Comparison of ENCODE assay signal across 8 cellular contexts in genomic region chr2:37586663-37587409, GRCh38.
DNase-seq lines count a peak whose midpoint lies in the region; ATAC-seq and TF ChIP-seq lines count a peak whose summit lies in the region.

No MANE protein-coding gene starts in this region.

- TF ChIP-seq POLR2A in gastroesophageal sphincter (IDR thresholded peaks at IDR 0.05) (no peak), suprapubic skin (IDR thresholded peaks at IDR 0.05) (no peak), adrenal gland (IDR thresholded peaks at IDR 0.05) (no peak)

- intact Hi-C loops in activated CD8-positive, alpha-beta T cell treated with anti-CD3 and anti-CD28 coated beads for 36 hours (cut with micrococcal nuclease): loop anchor here (5.0 kb wide), 1 partner anchor 50 kb away; no protein-coding TSS in a partner anchor
- intact Hi-C loops in posterior vena cava (cut with DNase I) (loop anchor here in 1 of 2 donors (10.0 kb wide), 1 partner anchor 78 kb away; no protein-coding TSS in a partner anchor), adrenal gland (cut with DNase I) (no loop called here)

- no peak for DNase-seq in T-helper 2 cell treated with Interferon-gamma antibody and Interleukin-4, amounts not matched to agents 5 μg/mL and 100 μg/mL, for 36 hours (ENCODE audit: low spot score)
- DNase-seq in T-helper 2 cell (no peak), suprapubic skin (ENCODE audit: low spot score in 2 of 2) (no peak), posterior vena cava (ENCODE audit: low spot score) (no peak), adrenal gland (no peak)
- DNase-seq in activated CD8-positive, alpha-beta T cell treated with anti-CD3 and anti-CD28 coated beads for 36 hours: no peak

- H3K27ac Mint-ChIP-seq in T-helper 2 cell treated with Interferon-gamma antibody and Interleukin-4, amounts not matched to agents 5 μg/mL and 100 μg/mL, for 36 hours: peak overlapping the region; percentile 68
- peak overlapping the region; percentile 85 for H3K27ac Mint-ChIP-seq in activated CD8-positive, alpha-beta T cell treated with anti-CD3 and anti-CD28 coated beads for 36 hours

- H3K9me3 ChIP-seq in gastroesophageal sphincter (no peaks in the 10 kb centered on the region), suprapubic skin (no peaks in the 10 kb centered on the region), adrenal gland (replicated peaks in 1 of 3) (no peaks in the 10 kb centered on the region)

- H3K27ac ChIP-seq in gastroesophageal sphincter (peak overlapping the region; percentile 34 to 62 (median 55)), suprapubic skin (peak overlapping the region; percentile 70), adrenal gland (peak overlapping the region in 2 of 5 donors; percentile 10 to 83)

- POLR2A ChIA-PET in activated CD8-positive, alpha-beta T cell treated with anti-CD3 and anti-CD28 coated beads for 36 hours (lab: Charles Lee): interaction anchor here (0.9 to 5.3 kb wide), 5 partner anchors 13 to 70 kb away, joined by 3 to 28 read pairs (median 4); no protein-coding TSS in a partner anchor

- TF ChIP-seq EP300 in gastroesophageal sphincter (IDR thresholded peaks at IDR 0.05) (no peak), suprapubic skin (IDR thresholded peaks at IDR 0.05) (no peak)

- peak overlapping the region; percentile 66 for H3K4me3 Mint-ChIP-seq in T-helper 2 cell treated with Interferon-gamma antibody and Interleukin-4, amounts not matched to agents 5 μg/mL and 100 μg/mL, for 36 hours
- peak overlapping the region; percentile 40 for H3K4me3 Mint-ChIP-seq in activated CD8-positive, alpha-beta T cell treated with anti-CD3 and anti-CD28 coated beads for 36 hours

- no peaks in the 10 kb centered on the region for H3K36me3 Mint-ChIP-seq in T-helper 2 cell treated with Interferon-gamma antibody and Interleukin-4, amounts not matched to agents 5 μg/mL and 100 μg/mL, for 36 hours (ENCODE audit: low read depth)
- H3K36me3 Mint-ChIP-seq in activated CD8-positive, alpha-beta T cell treated with anti-CD3 and anti-CD28 coated beads for 36 hours (ENCODE audit: low read depth): no peaks in the 10 kb centered on the region

- peaks cover 73% of the 10 kb centered on the region for H3K4me1 Mint-ChIP-seq in T-helper 2 cell treated with Interferon-gamma antibody and Interleukin-4, amounts not matched to agents 5 μg/mL and 100 μg/mL, for 36 hours (ENCODE audit: low read depth)
- H3K4me1 Mint-ChIP-seq in activated CD8-positive, alpha-beta T cell treated with anti-CD3 and anti-CD28 coated beads for 36 hours (ENCODE audit: low read depth): peaks cover 90% of the 10 kb centered on the region

- no peak for TF ChIP-seq CTCF in activated CD8-positive, alpha-beta T cell treated with anti-CD3 and anti-CD28 coated beads for 36 hours (IDR thresholded peaks at IDR 0.05)
- TF ChIP-seq CTCF in gastroesophageal sphincter (IDR thresholded peaks at IDR 0.05): no peak
- TF ChIP-seq CTCF in suprapubic skin (IDR thresholded peaks at IDR 0.05): no peak
- TF ChIP-seq CTCF in adrenal gland (IDR thresholded peaks at IDR 0.05): no peak

- 25 to 60% methylated on average over 2 to 3 of the region's 3 CpGs for WGBS in gastroesophageal sphincter (ENCODE audit: low coverage in 1 of 2), 2 donors
- 54% methylated on average over 3 of the region's 3 CpGs for WGBS in suprapubic skin
- 73 to 83% (median 79%) methylated on average over 3 of the region's 3 CpGs for WGBS in adrenal gland, 4 donors

- H3K27me3 ChIP-seq in gastroesophageal sphincter (no peaks in the 10 kb centered on the region), suprapubic skin (no peaks in the 10 kb centered on the region), adrenal gland (no peaks in the 10 kb centered on the region)

- H3K4me1 ChIP-seq in gastroesophageal sphincter (peaks cover 15 to 65% (median 24%) of the 10 kb centered on the region in 3 donors), suprapubic skin (peaks cover 76% of the 10 kb centered on the region), adrenal gland (replicated peaks in 1 of 2) (peaks cover 0 to 19% of the 10 kb centered on the region in 2 donors)

- no peaks in the 10 kb centered on the region for H3K27me3 Mint-ChIP-seq in T-helper 2 cell treated with Interferon-gamma antibody and Interleukin-4, amounts not matched to agents 5 μg/mL and 100 μg/mL, for 36 hours (ENCODE audit: low read depth)
- no peaks in the 10 kb centered on the region for H3K27me3 Mint-ChIP-seq in activated CD8-positive, alpha-beta T cell treated with anti-CD3 and anti-CD28 coated beads for 36 hours

- H3K36me3 ChIP-seq in gastroesophageal sphincter: no peaks in the 10 kb centered on the region
- H3K36me3 ChIP-seq in suprapubic skin: no peaks in the 10 kb centered on the region
- H3K36me3 ChIP-seq in adrenal gland (replicated peaks in 1 of 2): no peaks in the 10 kb centered on the region

- ATAC-seq in activated CD8-positive, alpha-beta T cell treated with anti-CD3 and anti-CD28 coated beads for 36 hours: peak; percentile 3
- ATAC-seq in gastroesophageal sphincter (no peak), GM21526 (IDR thresholded peaks at IDR 0.05; ENCODE audit: low FRiP score, unreplicated experiment) (no peak)

- no peak overlapping the region for H3K4me3 ChIP-seq in gastroesophageal sphincter
- no peak overlapping the region for H3K4me3 ChIP-seq in suprapubic skin
- no peak overlapping the region for H3K4me3 ChIP-seq in adrenal gland

- H3K9me3 Mint-ChIP-seq in T-helper 2 cell treated with Interferon-gamma antibody and Interleukin-4, amounts not matched to agents 5 μg/mL and 100 μg/mL, for 36 hours: no peaks in the 10 kb centered on the region
- no peaks in the 10 kb centered on the region for H3K9me3 Mint-ChIP-seq in activated CD8-positive, alpha-beta T cell treated with anti-CD3 and anti-CD28 coated beads for 36 hours

- CTCF ChIA-PET in activated CD8-positive, alpha-beta T cell treated with anti-CD3 and anti-CD28 coated beads for 36 hours (lab: Charles Lee): interaction anchor here (0.9 to 2.9 kb wide), 7 partner anchors 12 to 291 kb away, joined by 3 to 14 read pairs (median 4); no protein-coding TSS in a partner anchor
